ENCODE assay signal across 12 cellular contexts in genomic region chr11:32311351-32312077, GRCh38.
"Had no signal": no experiment of that assay in that cellular context is flagged by ENCODE, and none has a peak within 500 bp of the region (broad histone marks: within the 10 kb centered on the region; RNA-seq: fewer than 3 reads in every experiment).

No MANE protein-coding gene starts in this region.

- H3K27me3 Mint-ChIP-seq: dendritic cell treated with granulocyte-macrophage colony-stimulating factor and Interleukin-4, amounts not matched to agents 40 ng/mL and 50 ng/mL, for 4 days had no signal

- H3K4me3 Mint-ChIP-seq: brain; central memory CD8-positive, alpha-beta T cell; dendritic cell treated with granulocyte-macrophage colony-stimulating factor and Interleukin-4, amounts not matched to agents 40 ng/mL and 50 ng/mL, for 4 days had no signal

- H3K36me3 ChIP-seq: gastroesophageal sphincter, neutrophil, tibial artery had no signal

- H3K27me3 ChIP-seq: neutrophil had no signal

- H3K4me3 ChIP-seq: gastroesophageal sphincter, skin epidermis, tibial artery had no signal

- H3K36me3 Mint-ChIP-seq: brain had no signal

- H3K27ac Mint-ChIP-seq: dendritic cell treated with granulocyte-macrophage colony-stimulating factor and Interleukin-4, amounts not matched to agents 40 ng/mL and 50 ng/mL, for 4 days had no signal

- H3K27ac ChIP-seq: gastroesophageal sphincter, neutrophil, skin epidermis, tibial artery had no signal

- FAIRE-seq: keratinocyte had no signal

- H3K9me3 Mint-ChIP-seq: brain; central memory CD8-positive, alpha-beta T cell; dendritic cell treated with granulocyte-macrophage colony-stimulating factor and Interleukin-4, amounts not matched to agents 40 ng/mL and 50 ng/mL, for 4 days had no signal

- H3K9me3 ChIP-seq: gastroesophageal sphincter, neutrophil, tibial artery had no signal

- H3K4me1 ChIP-seq: gastroesophageal sphincter, tibial artery had no signal

- DNase-seq: activated naive CD4-positive, alpha-beta T cell treated with anti-CD3 and anti-CD28 coated beads, Interleukin-2, amount 50 U/mL, for 16 hours; amniotic stem cell; posterior cingulate gyrus; tibial artery had no signal

- ATAC-seq: activated CD4-positive, CD25-positive, alpha-beta regulatory T cell treated with anti-CD3 and anti-CD28 coated beads, Interleukin-2, amount 50 U/mL, for 24 hours; gastroesophageal sphincter had no signal
